Comparison of ENCODE assay signal across 9 cellular contexts in genomic region chr1:21317035-21317689, GRCh38. TPM values are rescaled to one million over a fixed set of nuclear protein-coding genes. Genes with fewer than 3 reads are reported as not detected.
DNase-seq lines count a peak whose midpoint lies in the region; ATAC-seq and TF ChIP-seq lines count a peak whose summit lies in the region.
"Had no signal": no experiment of that assay in that cellular context is flagged by ENCODE, and none has a peak within 500 bp of the region (broad histone marks: within the 10 kb centered on the region; RNA-seq: fewer than 3 reads in every experiment).

No MANE protein-coding gene starts in this region.

- peak overlapping the region; percentile 79 for H3K27ac ChIP-seq in urinary bladder (ENCODE audit: low read depth)

- H3K27ac Mint-ChIP-seq in nephron = peak overlapping the region; percentile 83 to 93 (median 84)

- DNase-seq in T1000 (lab: John Stamatoyannopoulos, UW) = peak; percentile 49
- DNase-seq in fibroblast of the aortic adventitia (ENCODE audit: low read depth) = peak; percentile 82
- DNase-seq in DMS53 (lab: John Stamatoyannopoulos, UW) = no peak
- DNase-seq in SW 1271 (lab: John Stamatoyannopoulos, UW) = no peak
- DNase-seq: activated naive CD4-positive, alpha-beta T cell treated with anti-CD3 and anti-CD28 coated beads, Interleukin-2, amount 50 U/mL, for 16 hours; NCI-H187 had no signal

- no peaks in the 10 kb centered on the region for H3K4me1 ChIP-seq in urinary bladder (ENCODE audit: insufficient read depth)

- ATAC-seq in HG02798 (IDR thresholded peaks at IDR 0.05; ENCODE audit: poor library complexity, unreplicated experiment) = no peak

- no peak for TF ChIP-seq CTCF in fibroblast of the aortic adventitia (IDR thresholded peaks at IDR 0.05; ENCODE audit: insufficient read depth, low read length)
- no peak for TF ChIP-seq CTCF in nephron (IDR thresholded peaks at IDR 0.05; ENCODE audit: unreplicated experiment in 3 of 3)

- H3K4me3 Mint-ChIP-seq in nephron = peak overlapping the region in 1 of 3 experiments; percentile 38

- WGBS in urinary bladder = 31% methylated on average over 16 of the region's 16 CpGs

- no peaks in the 10 kb centered on the region for H3K36me3 Mint-ChIP-seq in nephron (ENCODE audit: low read depth)

- H3K4me3 ChIP-seq in fibroblast of the aortic adventitia (ENCODE audit: low read depth, low read length) = no peak overlapping the region
- no peak overlapping the region for H3K4me3 ChIP-seq in urinary bladder (ENCODE audit: low read depth, low read length)

- H3K9me3 Mint-ChIP-seq in nephron = no peaks in the 10 kb centered on the region

- H3K4me1 Mint-ChIP-seq in nephron = peaks cover 78% of the 10 kb centered on the region

- H3K27me3 Mint-ChIP-seq in nephron (ENCODE audit: low read depth) = peaks cover 8% of the 10 kb centered on the region

- no peaks in the 10 kb centered on the region for H3K36me3 ChIP-seq in urinary bladder (ENCODE audit: insufficient read depth)

RNA-seq across cellular contexts. Expression of gene ECE1, which starts 26.9 kb away (rescaled TPM):
- total RNA-seq in fibroblast of the aortic adventitia (ENCODE audit: low replicate concordance) = 30.7 and 90.4 TPM in 2 replicates
- 32.5 TPM for total RNA-seq in urinary bladder
- 121 TPM for polyA plus RNA-seq in urinary bladder

Comparison
In these comparisons a context has a peak if more than half of its experiments do, and no peak if none do; other contexts are left out.
1. DNase-seq: peak in T1000 (single experiment) and fibroblast of the aortic adventitia (single experiment); none in DMS53 (single experiment) and SW 1271 (0 of 2).